10 cellular contexts compared by ENCODE assay signal in genomic region chr10:97718178-97718577, GRCh38. TPM values are rescaled to one million over a fixed set of nuclear protein-coding genes. Genes with fewer than 3 reads are reported as not detected.
DNase-seq lines count a peak whose midpoint lies in the region; ATAC-seq and TF ChIP-seq lines count a peak whose summit lies in the region.
"Had no signal": no experiment of that assay in that cellular context is flagged by ENCODE, and none has a peak within 500 bp of the region (broad histone marks: within the 10 kb centered on the region; RNA-seq: fewer than 3 reads in every experiment).

No MANE protein-coding gene starts in this region.

- POLR2A ChIA-PET in CD8-positive, alpha-beta T cell (lab: Charles Lee): no interaction called here

- peak in 1 of 2 donors; percentile 77 for TF ChIP-seq EP300 in tibial nerve (IDR thresholded peaks at IDR 0.05)

- peak; percentile 63 for DNase-seq in NB4 (ENCODE audit: low read depth)
- DNase-seq in breast epithelium (ENCODE audit: low spot score in 2 of 2): no peak
- DNase-seq in tibial nerve (ENCODE audit: low spot score in 2 of 2): peak in 1 of 2 donors; percentile 23
- DNase-seq in osteoblast (ENCODE audit: insufficient read length, low spot score, missing footprints): no peak
- DNase-seq in CD8-positive, alpha-beta T cell: no peak
- DNase-seq: NCI-H1436 treated with DMSO at 0.1 percent for 48 hours; stimulated activated naive CD4-positive, alpha-beta T cell treated with Interleukin-2 at 50 U/mL for 16 hours had no signal

- CTCF ChIA-PET in CD8-positive, alpha-beta T cell (lab: Charles Lee): interaction anchor here (4.0 kb wide), 1 partner anchor 9 kb away, joined by 21 read pairs; no protein-coding TSS in a partner anchor

- H4K20me1 ChIP-seq in osteoblast (ENCODE audit: insufficient read depth, low read length): peaks cover 34% of the 10 kb centered on the region

- 94 to 95% methylated on average over 4 to 5 of the region's 6 CpGs for WGBS in mesodermal cell (ENCODE audit: insufficient coverage in 2 of 2), 2 experiments
- 10 to 26% methylated on average over 6 of the region's 6 CpGs for WGBS in tibial nerve, 2 donors

- H3K4me2 ChIP-seq in osteoblast (ENCODE audit: insufficient read depth, low read length): no peak overlapping the region

- no peak for TF ChIP-seq CTCF in NB4 (IDR thresholded peaks at IDR 0.05; ENCODE audit: low read depth, low read length)
- no peak for TF ChIP-seq CTCF in breast epithelium (IDR thresholded peaks at IDR 0.05)
- TF ChIP-seq CTCF in tibial nerve (IDR thresholded peaks at IDR 0.05): no peak
- no peak for TF ChIP-seq CTCF in osteoblast (IDR thresholded peaks at IDR 0.05; ENCODE audit: extremely low read depth, low read depth, low read length)
- no peak for TF ChIP-seq CTCF in CD8-positive, alpha-beta T cell (IDR thresholded peaks at IDR 0.05)

- no peak overlapping the region for H3K4me3 ChIP-seq in NB4 (ENCODE audit: low read depth, low read length)
- H3K4me3 ChIP-seq in breast epithelium: peak overlapping the region in 1 of 3 donors; percentile 41
- H3K4me3 ChIP-seq in mesodermal cell (ENCODE audit: extremely low read depth, insufficient read depth, low read length, poor library complexity, severe bottlenecking): no peak overlapping the region
- no peak overlapping the region for H3K4me3 ChIP-seq in tibial nerve
- H3K4me3 ChIP-seq in osteoblast (ENCODE audit: insufficient read depth, low read length): no peak overlapping the region
- H3K4me3 ChIP-seq in CD8-positive, alpha-beta T cell (ENCODE audit: low read depth, low read length): no peak overlapping the region

- H3K27me3 ChIP-seq in breast epithelium: no peaks in the 10 kb centered on the region
- no peaks in the 10 kb centered on the region for H3K27me3 ChIP-seq in tibial nerve
- no peaks in the 10 kb centered on the region for H3K27me3 ChIP-seq in osteoblast (ENCODE audit: insufficient read depth, low read length)
- H3K27me3 ChIP-seq in CD8-positive, alpha-beta T cell (ENCODE audit: insufficient read depth, low read length): no peaks in the 10 kb centered on the region

- peaks cover 2% of the 10 kb centered on the region for H3K36me3 Mint-ChIP-seq in CD8-positive, alpha-beta T cell

- peaks cover 53% of the 10 kb centered on the region for H3K79me2 ChIP-seq in osteoblast (ENCODE audit: insufficient read depth, low read length)

- H3K4me1 ChIP-seq in breast epithelium (peaks cover 15 to 21% of the 10 kb centered on the region in 2 donors), mesodermal cell (ENCODE audit: control insufficient read depth, insufficient read depth, low read length, poor library complexity, severe bottlenecking) (peaks cover 24% of the 10 kb centered on the region), tibial nerve (peaks cover 6 to 69% (median 45%) of the 10 kb centered on the region in 4 donors), osteoblast (ENCODE audit: insufficient read depth, low read length) (peaks cover 19% of the 10 kb centered on the region)
- H3K4me1 ChIP-seq in CD8-positive, alpha-beta T cell (ENCODE audit: insufficient read depth, low read length): peaks cover 6% of the 10 kb centered on the region

- ATAC-seq in CD8-positive, alpha-beta T cell: no peak
- ATAC-seq in GM19324 (IDR thresholded peaks at IDR 0.05; ENCODE audit: low FRiP score, unreplicated experiment): no peak

- H3K27me3 Mint-ChIP-seq in CD8-positive, alpha-beta T cell (ENCODE audit: low read depth): peaks cover 2% of the 10 kb centered on the region

- H3K27ac Mint-ChIP-seq in CD8-positive, alpha-beta T cell: no peak overlapping the region

- intact Hi-C loops in breast epithelium (cut with DNase I; ENCODE audit: low total_unique reads): loop anchor here (5.0 to 10.0 kb wide), 2 partner anchors 1131 to 1537 kb away; partner anchors contain the start of gene TM9SF3
- intact Hi-C loops in CD8-positive, alpha-beta T cell (cut with DNase I, micrococcal nuclease): no loop called here

- no peak overlapping the region for H3K4me3 Mint-ChIP-seq in CD8-positive, alpha-beta T cell

- H3K4me1 Mint-ChIP-seq in CD8-positive, alpha-beta T cell (ENCODE audit: low read depth): peaks cover 7% of the 10 kb centered on the region

- no peak overlapping the region for H2AFZ ChIP-seq in osteoblast (ENCODE audit: low read length)

- TF ChIP-seq POLR2A in NB4 (IDR thresholded peaks at IDR 0.05; ENCODE audit: extremely low read depth, insufficient read length) (no peak), breast epithelium (IDR thresholded peaks at IDR 0.05) (no peak), tibial nerve (IDR thresholded peaks at IDR 0.05) (no peak)

- H3K9me3 ChIP-seq in breast epithelium (no peaks in the 10 kb centered on the region), mesodermal cell (ENCODE audit: control insufficient read depth, low read length) (no peaks in the 10 kb centered on the region), tibial nerve (no peaks in the 10 kb centered on the region), osteoblast (ENCODE audit: low read depth, low read length) (no peaks in the 10 kb centered on the region)
- no peaks in the 10 kb centered on the region for H3K9me3 ChIP-seq in CD8-positive, alpha-beta T cell (ENCODE audit: low read length)

- no peaks in the 10 kb centered on the region for H3K9me3 Mint-ChIP-seq in CD8-positive, alpha-beta T cell

- H3K27ac ChIP-seq in breast epithelium (peak overlapping the region; percentile 92 to 93), mesodermal cell (ENCODE audit: low read depth, low read length, severe bottlenecking) (peak overlapping the region; percentile 74), tibial nerve (peak overlapping the region; percentile 58 to 99 (median 81)), osteoblast (ENCODE audit: low read depth, low read length) (no peak overlapping the region)
- no peak overlapping the region for H3K27ac ChIP-seq in CD8-positive, alpha-beta T cell (ENCODE audit: low read depth, low read length)

- H3K36me3 ChIP-seq in breast epithelium (no peaks in the 10 kb centered on the region), mesodermal cell (ENCODE audit: control insufficient read depth, insufficient read depth, low read length) (peaks cover 40% of the 10 kb centered on the region), tibial nerve (peaks cover 0 to 20% (median 0%) of the 10 kb centered on the region in 3 donors), osteoblast (ENCODE audit: insufficient read depth, low read length) (peaks cover 32% of the 10 kb centered on the region)
- H3K36me3 ChIP-seq in CD8-positive, alpha-beta T cell (ENCODE audit: insufficient read depth, low read length): no peaks in the 10 kb centered on the region

RNA-seq across cellular contexts. Expression of gene MARVELD1, which starts 4.6 kb away (rescaled TPM):
- total RNA-seq in breast epithelium (10 to 100 TPM; 13.4 to 19.8 (median 16.2) TPM), tibial nerve (10 to 100 TPM; 28.0 to 45.3 (median 42.2) TPM), osteoblast (56.6 and 57.5 TPM in 2 replicates)
- polyA plus RNA-seq in mesodermal cell (2013, experiment 1 of 2): 48.3 TPM
- polyA plus RNA-seq in mesodermal cell (2013, experiment 2 of 2): 43.2 TPM
- total RNA-seq in CD8-positive, alpha-beta T cell: under 1 TPM; 0.30 to 0.39 TPM

RNA-seq across cellular contexts. Expression of gene ZFYVE27, which starts 18.8 kb away (rescaled TPM):
- total RNA-seq in breast epithelium (10 to 100 TPM; 26.9 to 37.6 (median 29.2) TPM), tibial nerve (10 to 100 TPM; 33.4 to 46.8 (median 42.7) TPM), osteoblast (16.5 and 19.9 TPM in 2 replicates)
- polyA plus RNA-seq in mesodermal cell (2013, experiment 1 of 2): 18.5 TPM
- 16.0 TPM for polyA plus RNA-seq in mesodermal cell (2013, experiment 2 of 2)
- 10 to 100 TPM; 63.1 to 72.9 TPM for total RNA-seq in CD8-positive, alpha-beta T cell

RNA-seq across cellular contexts. Expression of gene AVPI1, which starts 31.1 kb away (rescaled TPM):
- total RNA-seq in breast epithelium: 10 to 100 TPM; 23.9 to 42.4 (median 39.0) TPM
- polyA plus RNA-seq in mesodermal cell (2013, experiment 1 of 2): 4.1 TPM
- 3.9 TPM for polyA plus RNA-seq in mesodermal cell (2013, experiment 2 of 2)
- 100 to 1,000 TPM; 113 to 253 (median 170) TPM for total RNA-seq in tibial nerve
- total RNA-seq in osteoblast: 101 and 105 TPM in 2 replicates
- 10 to 100 TPM; 13.7 TPM for total RNA-seq in CD8-positive, alpha-beta T cell

RNA-seq across cellular contexts. Expression of gene SFRP5, which starts 53.6 kb away (rescaled TPM):
- total RNA-seq in breast epithelium (1 to 10 TPM in 1 of 3 donors, under 1 TPM in 2; 0.29 to 1.8 (median 0.33) TPM), tibial nerve (100 to 1,000 TPM; 183 to 530 (median 479) TPM), osteoblast (not detected in 2 replicates)
- 2.1 TPM for polyA plus RNA-seq in mesodermal cell (2013, experiment 1 of 2)
- polyA plus RNA-seq in mesodermal cell (2013, experiment 2 of 2): 0.71 TPM
- total RNA-seq in CD8-positive, alpha-beta T cell: 1 to 10 TPM; 3.6 to 4.3 TPM
- total RNA-seq: T-helper 1 cell treated with Interleukin-12 subunit alpha and Interleukin-12 subunit beta and Interleukin-4 antibody, amounts not matched to agents 30 ng/mL and 1 ng/mL, for 36 hours had no signal

Comparison
In these comparisons a context has a peak if more than half of its experiments do, and no peak if none do; other contexts are left out.
1. H3K27ac ChIP-seq: peak in breast epithelium (2 of 2), mesodermal cell (single experiment) and tibial nerve (4 of 4); none in osteoblast (single experiment) and CD8-positive, alpha-beta T cell (single experiment).
2. RNA of gene MARVELD1, which starts 4.6 kb away (total RNA-seq): 56.6 to 57.5 TPM in osteoblast, 28.0 to 45.3 TPM in tibial nerve and 13.4 to 19.8 TPM in breast epithelium; 0.30 to 0.39 TPM in CD8-positive, alpha-beta T cell; every median in the first group is over 10 times any median in the second.